Comparison of ENCODE assay signal across 1 cellular context in the genomic region with DNA sequence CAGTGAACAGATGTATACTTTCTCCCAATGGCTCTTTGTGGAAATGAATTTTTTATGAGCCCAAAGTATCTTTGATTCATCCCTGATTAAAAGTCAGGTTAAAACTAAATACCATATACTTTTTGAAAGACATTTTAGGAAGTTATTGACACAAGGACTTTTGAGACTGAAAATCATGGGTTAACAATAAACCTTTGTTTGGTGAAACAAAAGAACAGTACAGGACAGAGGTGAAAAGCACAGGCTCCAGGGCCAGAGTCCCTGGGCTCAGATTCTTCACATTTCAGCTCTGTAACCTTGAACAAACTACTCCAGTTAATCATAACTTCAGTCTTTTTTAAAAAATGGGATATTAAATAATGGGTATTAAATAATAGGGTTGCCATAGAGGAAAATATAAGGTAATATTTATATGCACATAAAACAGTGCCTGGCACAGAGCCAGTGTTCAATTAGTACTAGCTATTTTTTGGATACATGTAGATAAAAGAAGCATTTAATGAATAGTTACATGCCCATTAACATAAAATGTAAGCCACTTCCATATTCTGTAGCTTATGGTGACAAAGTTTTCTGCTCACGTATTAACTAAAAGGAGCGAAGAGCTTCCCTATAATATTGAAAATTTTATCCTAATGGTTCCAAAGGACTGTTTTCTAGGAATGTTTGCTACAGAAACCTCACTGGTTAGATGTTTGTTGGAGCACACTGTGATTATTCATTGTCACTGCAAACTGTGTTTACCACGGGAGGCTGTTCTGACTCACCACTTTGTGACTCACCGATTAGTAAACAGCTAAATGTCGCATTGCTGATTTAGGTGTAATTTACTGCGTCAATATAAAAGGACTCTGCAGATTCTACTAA.
TF ChIP-seq lines count a peak whose summit lies in the region.

No MANE protein-coding gene starts in this region.

TF ChIP-seq in K562, 482 proteins besides CTCF, POLR2A, EP300 and RAD21 (continued from another document and continues in another):
- TF ChIP-seq, protein P1, sequence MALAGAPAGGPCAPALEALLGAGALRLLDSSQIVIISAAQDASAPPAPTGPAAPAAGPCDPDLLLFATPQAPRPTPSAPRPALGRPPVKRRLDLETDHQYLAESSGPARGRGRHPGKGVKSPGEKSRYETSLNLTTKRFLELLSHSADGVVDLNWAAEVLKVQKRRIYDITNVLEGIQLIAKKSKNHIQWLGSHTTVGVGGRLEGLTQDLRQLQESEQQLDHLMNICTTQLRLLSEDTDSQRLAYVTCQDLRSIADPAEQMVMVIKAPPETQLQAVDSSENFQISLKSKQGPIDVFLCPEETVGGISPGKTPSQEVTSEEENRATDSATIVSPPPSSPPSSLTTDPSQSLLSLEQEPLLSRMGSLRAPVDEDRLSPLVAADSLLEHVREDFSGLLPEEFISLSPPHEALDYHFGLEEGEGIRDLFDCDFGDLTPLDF (CRISPR knock-in tag; IDR thresholded peaks at IDR 0.05), result no peak
- no peak for TF ChIP-seq NCOA4 (IDR thresholded peaks at IDR 0.05; ENCODE audit: partially characterized antibody)
- TF ChIP-seq CBX1 (IDR thresholded peaks at IDR 0.05; ENCODE audit: low read depth), result no peak
- no peak for TF ChIP-seq TBL1XR1 (IDR thresholded peaks at IDR 0.05; ENCODE audit: low read length in 2 of 2)
- TF ChIP-seq POU5F1 (IDR thresholded peaks at IDR 0.05; ENCODE audit: borderline replicate concordance, low read depth, low read length, partially characterized antibody), result no peak
- TF ChIP-seq, protein P2, sequence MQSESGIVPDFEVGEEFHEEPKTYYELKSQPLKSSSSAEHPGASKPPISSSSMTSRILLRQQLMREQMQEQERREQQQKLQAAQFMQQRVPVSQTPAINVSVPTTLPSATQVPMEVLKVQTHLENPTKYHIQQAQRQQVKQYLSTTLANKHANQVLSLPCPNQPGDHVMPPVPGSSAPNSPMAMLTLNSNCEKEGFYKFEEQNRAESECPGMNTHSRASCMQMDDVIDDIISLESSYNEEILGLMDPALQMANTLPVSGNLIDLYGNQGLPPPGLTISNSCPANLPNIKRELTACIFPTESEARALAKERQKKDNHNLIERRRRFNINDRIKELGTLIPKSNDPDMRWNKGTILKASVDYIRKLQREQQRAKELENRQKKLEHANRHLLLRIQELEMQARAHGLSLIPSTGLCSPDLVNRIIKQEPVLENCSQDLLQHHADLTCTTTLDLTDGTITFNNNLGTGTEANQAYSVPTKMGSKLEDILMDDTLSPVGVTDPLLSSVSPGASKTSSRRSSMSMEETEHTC (IDR thresholded peaks at IDR 0.05), result no peak
- TF ChIP-seq STAT5B (CRISPR knock-in tag; IDR thresholded peaks at IDR 0.05), result no peak
- no peak for TF ChIP-seq STAT5A (IDR thresholded peaks at IDR 0.05; ENCODE audit: borderline replicate concordance, low read length)
- TF ChIP-seq ILF3 (IDR thresholded peaks at IDR 0.05; ENCODE audit: borderline replicate concordance), result no peak
- TF ChIP-seq MCM3 (IDR thresholded peaks at IDR 0.05), result no peak
- no peak for TF ChIP-seq KDM4B (IDR thresholded peaks at IDR 0.05; ENCODE audit: borderline replicate concordance in 2 of 2, low read depth in 1 of 2)
- no peak for TF ChIP-seq ZNF444 (CRISPR knock-in tag; IDR thresholded peaks at IDR 0.05)
- TF ChIP-seq ZNF707 (CRISPR knock-in tag; conservative IDR thresholded peaks at IDR 0.05), result no peak
- TF ChIP-seq, protein P3, sequence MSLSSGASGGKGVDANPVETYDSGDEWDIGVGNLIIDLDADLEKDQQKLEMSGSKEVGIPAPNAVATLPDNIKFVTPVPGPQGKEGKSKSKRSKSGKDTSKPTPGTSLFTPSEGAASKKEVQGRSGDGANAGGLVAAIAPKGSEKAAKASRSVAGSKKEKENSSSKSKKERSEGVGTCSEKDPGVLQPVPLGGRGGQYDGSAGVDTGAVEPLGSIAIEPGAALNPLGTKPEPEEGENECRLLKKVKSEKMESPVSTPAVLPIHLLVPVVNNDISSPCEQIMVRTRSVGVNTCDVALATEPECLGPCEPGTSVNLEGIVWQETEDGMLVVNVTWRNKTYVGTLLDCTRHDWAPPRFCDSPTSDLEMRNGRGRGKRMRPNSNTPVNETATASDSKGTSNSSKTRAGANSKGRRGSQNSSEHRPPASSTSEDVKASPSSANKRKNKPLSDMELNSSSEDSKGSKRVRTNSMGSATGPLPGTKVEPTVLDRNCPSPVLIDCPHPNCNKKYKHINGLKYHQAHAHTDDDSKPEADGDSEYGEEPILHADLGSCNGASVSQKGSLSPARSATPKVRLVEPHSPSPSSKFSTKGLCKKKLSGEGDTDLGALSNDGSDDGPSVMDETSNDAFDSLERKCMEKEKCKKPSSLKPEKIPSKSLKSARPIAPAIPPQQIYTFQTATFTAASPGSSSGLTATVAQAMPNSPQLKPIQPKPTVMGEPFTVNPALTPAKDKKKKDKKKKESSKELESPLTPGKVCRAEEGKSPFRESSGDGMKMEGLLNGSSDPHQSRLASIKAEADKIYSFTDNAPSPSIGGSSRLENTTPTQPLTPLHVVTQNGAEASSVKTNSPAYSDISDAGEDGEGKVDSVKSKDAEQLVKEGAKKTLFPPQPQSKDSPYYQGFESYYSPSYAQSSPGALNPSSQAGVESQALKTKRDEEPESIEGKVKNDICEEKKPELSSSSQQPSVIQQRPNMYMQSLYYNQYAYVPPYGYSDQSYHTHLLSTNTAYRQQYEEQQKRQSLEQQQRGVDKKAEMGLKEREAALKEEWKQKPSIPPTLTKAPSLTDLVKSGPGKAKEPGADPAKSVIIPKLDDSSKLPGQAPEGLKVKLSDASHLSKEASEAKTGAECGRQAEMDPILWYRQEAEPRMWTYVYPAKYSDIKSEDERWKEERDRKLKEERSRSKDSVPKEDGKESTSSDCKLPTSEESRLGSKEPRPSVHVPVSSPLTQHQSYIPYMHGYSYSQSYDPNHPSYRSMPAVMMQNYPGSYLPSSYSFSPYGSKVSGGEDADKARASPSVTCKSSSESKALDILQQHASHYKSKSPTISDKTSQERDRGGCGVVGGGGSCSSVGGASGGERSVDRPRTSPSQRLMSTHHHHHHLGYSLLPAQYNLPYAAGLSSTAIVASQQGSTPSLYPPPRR (CRISPR knock-in tag; IDR thresholded peaks at IDR 0.05; ENCODE audit: borderline replicate concordance), result no peak
- TF ChIP-seq, protein P4, sequence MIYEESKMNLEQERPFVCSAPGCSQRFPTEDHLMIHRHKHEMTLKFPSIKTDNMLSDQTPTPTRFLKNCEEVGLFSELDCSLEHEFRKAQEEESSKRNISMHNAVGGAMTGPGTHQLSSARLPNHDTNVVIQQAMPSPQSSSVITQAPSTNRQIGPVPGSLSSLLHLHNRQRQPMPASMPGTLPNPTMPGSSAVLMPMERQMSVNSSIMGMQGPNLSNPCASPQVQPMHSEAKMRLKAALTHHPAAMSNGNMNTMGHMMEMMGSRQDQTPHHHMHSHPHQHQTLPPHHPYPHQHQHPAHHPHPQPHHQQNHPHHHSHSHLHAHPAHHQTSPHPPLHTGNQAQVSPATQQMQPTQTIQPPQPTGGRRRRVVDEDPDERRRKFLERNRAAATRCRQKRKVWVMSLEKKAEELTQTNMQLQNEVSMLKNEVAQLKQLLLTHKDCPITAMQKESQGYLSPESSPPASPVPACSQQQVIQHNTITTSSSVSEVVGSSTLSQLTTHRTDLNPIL (CRISPR knock-in tag; IDR thresholded peaks at IDR 0.05), result no peak
- no peak for TF ChIP-seq CLOCK (CRISPR knock-in tag; IDR thresholded peaks at IDR 0.05; ENCODE audit: borderline replicate concordance)
- peak; percentile 85 for TF ChIP-seq FOXA1 (IDR thresholded peaks at IDR 0.05; ENCODE audit: borderline replicate concordance)
- no peak for TF ChIP-seq ZNF384 (IDR thresholded peaks at IDR 0.05; ENCODE audit: low read depth, low read length)
- no peak for TF ChIP-seq DMBX1 (CRISPR knock-in tag; IDR thresholded peaks at IDR 0.05; ENCODE audit: borderline replicate concordance)
- TF ChIP-seq ARHGAP35 (IDR thresholded peaks at IDR 0.05; ENCODE audit: partially characterized antibody), result no peak
- TF ChIP-seq, protein P5, sequence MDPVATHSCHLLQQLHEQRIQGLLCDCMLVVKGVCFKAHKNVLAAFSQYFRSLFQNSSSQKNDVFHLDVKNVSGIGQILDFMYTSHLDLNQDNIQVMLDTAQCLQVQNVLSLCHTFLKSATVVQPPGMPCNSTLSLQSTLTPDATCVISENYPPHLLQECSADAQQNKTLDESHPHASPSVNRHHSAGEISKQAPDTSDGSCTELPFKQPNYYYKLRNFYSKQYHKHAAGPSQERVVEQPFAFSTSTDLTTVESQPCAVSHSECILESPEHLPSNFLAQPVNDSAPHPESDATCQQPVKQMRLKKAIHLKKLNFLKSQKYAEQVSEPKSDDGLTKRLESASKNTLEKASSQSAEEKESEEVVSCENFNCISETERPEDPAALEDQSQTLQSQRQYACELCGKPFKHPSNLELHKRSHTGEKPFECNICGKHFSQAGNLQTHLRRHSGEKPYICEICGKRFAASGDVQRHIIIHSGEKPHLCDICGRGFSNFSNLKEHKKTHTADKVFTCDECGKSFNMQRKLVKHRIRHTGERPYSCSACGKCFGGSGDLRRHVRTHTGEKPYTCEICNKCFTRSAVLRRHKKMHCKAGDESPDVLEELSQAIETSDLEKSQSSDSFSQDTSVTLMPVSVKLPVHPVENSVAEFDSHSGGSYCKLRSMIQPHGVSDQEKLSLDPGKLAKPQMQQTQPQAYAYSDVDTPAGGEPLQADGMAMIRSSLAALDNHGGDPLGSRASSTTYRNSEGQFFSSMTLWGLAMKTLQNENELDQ (CRISPR knock-in tag; IDR thresholded peaks at IDR 0.05; ENCODE audit: borderline replicate concordance), result no peak
- no peak for TF ChIP-seq SETDB1 (IDR thresholded peaks at IDR 0.05; ENCODE audit: low read length)
- TF ChIP-seq ZBED1 (IDR thresholded peaks at IDR 0.05), result no peak
- TF ChIP-seq JUN (IDR thresholded peaks at IDR 0.05; ENCODE audit: borderline replicate concordance, low read depth, low read length), result peak; percentile 99
- TF ChIP-seq JUN (CRISPR knock-in tag; IDR thresholded peaks at IDR 0.05; ENCODE audit: borderline replicate concordance), result no peak
- TF ChIP-seq C11orf30 (IDR thresholded peaks at IDR 0.05; ENCODE audit: low read depth), result 0 out of 2 replicates have a peak, but pooled peaks have one; percentile 15
- TF ChIP-seq SMARCA4 (IDR thresholded peaks at IDR 0.05), result peak; percentile 90
- TF ChIP-seq NR2C2 (CRISPR knock-in tag; IDR thresholded peaks at IDR 0.05), result no peak
- TF ChIP-seq NR2C2 (tag; IDR thresholded peaks at IDR 0.05), result no peak
- no peak for TF ChIP-seq ZNF12 (CRISPR knock-in tag; IDR thresholded peaks at IDR 0.05)
- TF ChIP-seq ELK1 (CRISPR knock-in tag; IDR thresholded peaks at IDR 0.05), result no peak
- TF ChIP-seq ZNF134 (CRISPR knock-in tag; conservative IDR thresholded peaks at IDR 0.05), result no peak
- TF ChIP-seq, protein P6, sequence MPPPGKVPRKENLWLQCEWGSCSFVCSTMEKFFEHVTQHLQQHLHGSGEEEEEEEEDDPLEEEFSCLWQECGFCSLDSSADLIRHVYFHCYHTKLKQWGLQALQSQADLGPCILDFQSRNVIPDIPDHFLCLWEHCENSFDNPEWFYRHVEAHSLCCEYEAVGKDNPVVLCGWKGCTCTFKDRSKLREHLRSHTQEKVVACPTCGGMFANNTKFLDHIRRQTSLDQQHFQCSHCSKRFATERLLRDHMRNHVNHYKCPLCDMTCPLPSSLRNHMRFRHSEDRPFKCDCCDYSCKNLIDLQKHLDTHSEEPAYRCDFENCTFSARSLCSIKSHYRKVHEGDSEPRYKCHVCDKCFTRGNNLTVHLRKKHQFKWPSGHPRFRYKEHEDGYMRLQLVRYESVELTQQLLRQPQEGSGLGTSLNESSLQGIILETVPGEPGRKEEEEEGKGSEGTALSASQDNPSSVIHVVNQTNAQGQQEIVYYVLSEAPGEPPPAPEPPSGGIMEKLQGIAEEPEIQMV (tag; conservative IDR thresholded peaks at IDR 0.05; ENCODE audit: low read depth), result no peak
- no peak for TF ChIP-seq NUFIP1 (IDR thresholded peaks at IDR 0.05; ENCODE audit: partially characterized antibody)
- TF ChIP-seq ATF7 (IDR thresholded peaks at IDR 0.05), result 0 out of 2 replicates have a peak, but pooled peaks have one; percentile 24
- no peak for TF ChIP-seq MTA3 (IDR thresholded peaks at IDR 0.05; ENCODE audit: borderline replicate concordance)
- 0 out of 2 replicates have a peak, but pooled peaks have one; percentile 21 for TF ChIP-seq MAFG (tag; conservative IDR thresholded peaks at IDR 0.05)
- no peak for TF ChIP-seq NR1H2 (CRISPR knock-in tag; IDR thresholded peaks at IDR 0.05)
- TF ChIP-seq NFE2L1 (tag; IDR thresholded peaks at IDR 0.05; ENCODE audit: borderline replicate concordance, low read depth), result no peak
